21 cellular contexts compared by ENCODE assay signal in the genomic region with DNA sequence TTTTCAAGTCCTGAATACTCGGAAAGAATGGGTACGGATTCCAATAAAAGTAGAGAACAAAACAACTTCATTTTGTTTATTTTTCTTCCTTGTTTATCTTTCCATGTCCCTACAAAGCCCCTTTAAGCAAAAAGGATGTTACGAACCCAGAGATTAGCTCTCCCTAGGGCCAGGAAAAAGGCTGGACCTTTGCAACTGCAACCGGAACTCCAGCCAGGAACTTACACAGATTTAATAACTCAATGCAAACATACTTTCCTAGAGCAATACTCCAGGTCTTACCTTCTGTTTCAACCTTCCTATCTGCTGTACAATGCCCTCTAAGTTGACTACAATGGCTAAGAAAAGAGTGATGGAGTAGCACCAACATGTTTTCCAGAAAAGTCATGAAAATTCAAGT. TPM values are rescaled to one million over a fixed set of nuclear protein-coding genes. Genes with fewer than 3 reads are reported as not detected.
DNase-seq lines count a peak whose midpoint lies in the region; ATAC-seq, FAIRE-seq and TF ChIP-seq lines count a peak whose summit lies in the region.
"Had no signal": no experiment of that assay in that cellular context is flagged by ENCODE, and none has a peak within 500 bp of the region (broad histone marks: within the 10 kb centered on the region; RNA-seq: fewer than 3 reads in every experiment).

No MANE protein-coding gene starts in this region.

- dilution Hi-C loops in mammary epithelial cell (cut with HindIII; ENCODE audit: low sequenced_read_pairs) = no loop called here

- TF ChIP-seq RAD21 in H1 (IDR thresholded peaks at IDR 0.05 in 1 of 2, conservative IDR thresholded peaks at IDR 0.05 in 1 of 2; ENCODE audit: low read depth in 2 of 2, low read length in 2 of 2) = no peak

- H4K91ac ChIP-seq in H1 (replicated peaks; ENCODE audit: insufficient read length, low read length) = no peak overlapping the region

- no peak overlapping the region for H3K18ac ChIP-seq in H1 (ENCODE audit: extremely low read depth, low read length)

- 51 to 52% methylated on average over 4 of the region's 4 CpGs for WGBS in heart right ventricle, 2 donors
- 97% methylated on average over 4 of the region's 4 CpGs; no CpG with 5 or more reads in 1 of the 2 experiments for WGBS in H1 (ENCODE audit: extremely low coverage in 1 of 2, insufficient coverage in 1 of 2, insufficient read length in 1 of 2, insufficient replicate concordance in 2 of 2, low coverage in 1 of 2, low lambda C conversion rate in 2 of 2, missing lambda C conversion rate in 1 of 2), 2 experiments
- WGBS in right lobe of liver (ENCODE audit: insufficient coverage, low coverage, low lambda C conversion rate, missing lambda C conversion rate) = 15% methylated on average over 4 of the region's 4 CpGs
- 51 to 52% methylated on average over 4 of the region's 4 CpGs for WGBS in testis, 2 donors
- 100% methylated on average over 3 of the region's 4 CpGs for WGBS in mammary epithelial cell (ENCODE audit: low coverage, missing lambda C conversion rate)

- H2BK15ac ChIP-seq in H1 (ENCODE audit: low read length) = no peak overlapping the region

- no peak overlapping the region for H3K4ac ChIP-seq in H1 (replicated peaks; ENCODE audit: insufficient read length, low read depth, low read length)

- H3K9me3 ChIP-seq in heart right ventricle (peaks cover 0 to 9% (median 0%) of the 10 kb centered on the region in 11 donors), H1 (ENCODE audit: insufficient read depth in 2 of 2, low read depth in 1 of 2, low read length in 1 of 2) (0 out of 4 replicates have a peak, but pooled peaks cover 0 to 4% of the 10 kb centered on the region in 2 experiments), right lobe of liver (no peaks in the 10 kb centered on the region), testis (no peaks in the 10 kb centered on the region), mammary epithelial cell (replicated peaks; ENCODE audit: insufficient read depth, low read length) (peaks cover 2% of the 10 kb centered on the region), breast epithelium (no peaks in the 10 kb centered on the region)

- H3K23me2 ChIP-seq in H1 (ENCODE audit: low read depth, low read length) = no peaks in the 10 kb centered on the region

- TF ChIP-seq CTCF in heart right ventricle (IDR thresholded peaks at IDR 0.05) = no peak
- TF ChIP-seq CTCF in H1 (IDR thresholded peaks at IDR 0.05; ENCODE audit: control extremely low read depth in 1 of 3, insufficient read depth in 1 of 3, low read depth in 1 of 3, low read length in 3 of 3) = no peak
- no peak for TF ChIP-seq CTCF in right lobe of liver (IDR thresholded peaks at IDR 0.05)
- TF ChIP-seq CTCF in testis (IDR thresholded peaks at IDR 0.05) = no peak
- TF ChIP-seq CTCF in mammary epithelial cell (conservative IDR thresholded peaks at IDR 0.05 in 1 of 2, IDR thresholded peaks at IDR 0.05 in 1 of 2; ENCODE audit: extremely low read depth in 1 of 2, insufficient read depth in 1 of 2, low read depth in 1 of 2, low read length in 2 of 2) = no peak
- TF ChIP-seq CTCF in breast epithelium (IDR thresholded peaks at IDR 0.05) = no peak

- no peak overlapping the region for H2BK120ac ChIP-seq in H1 (replicated peaks; ENCODE audit: low read depth, low read length)

- H3K79me1 ChIP-seq in H1 (ENCODE audit: low read depth, low read length) = peaks cover 4% of the 10 kb centered on the region

- H3K4me2 ChIP-seq in H1 (ENCODE audit: insufficient read depth in 1 of 2, low read depth in 2 of 2, low read length in 2 of 2) (no peak overlapping the region), mammary epithelial cell (ENCODE audit: insufficient read depth, low read depth, low read length) (no peak overlapping the region)
- H3K4me2 ChIP-seq: GM23338 had no signal

- no peak overlapping the region for H3K14ac ChIP-seq in H1 (ENCODE audit: insufficient read length)

- H3K23ac ChIP-seq in H1 (ENCODE audit: insufficient read length) = no peak overlapping the region

- H3K27ac ChIP-seq in heart right ventricle (peak overlapping the region in 2 of 10 donors; percentile 18 to 39), H1 (ENCODE audit: low read depth, low read length) (no peak overlapping the region), right lobe of liver (peak overlapping the region; percentile 31 to 61 (median 52)), testis (no peak overlapping the region), mammary epithelial cell (ENCODE audit: insufficient read depth, low read depth, low read length) (no peak overlapping the region), breast epithelium (no peak overlapping the region)
- H3K27ac ChIP-seq: SJCRH30 had no signal

- no peak overlapping the region for H3K9ac ChIP-seq in H1 (replicated peaks in 1 of 4; ENCODE audit: extremely low read depth in 1 of 4, low read depth in 3 of 4, low read length in 3 of 4)
- H3K9ac ChIP-seq in mammary epithelial cell (ENCODE audit: insufficient read depth, low read length) = no peak overlapping the region

- H2BK12ac ChIP-seq in H1 (ENCODE audit: low read depth, low read length) = 0 out of 2 replicates have a peak overlapping the region, but pooled peaks have one; percentile 52

- H3K4me3 ChIP-seq in heart right ventricle (peak overlapping the region in 1 of 10 donors; percentile 3), H1 (ENCODE audit: extremely low read depth in 1 of 4, insufficient read depth in 2 of 4, low read depth in 3 of 4, low read length in 4 of 4) (no peak overlapping the region), right lobe of liver (no peak overlapping the region), testis (no peak overlapping the region), mammary epithelial cell (replicated peaks in 1 of 3; ENCODE audit: insufficient read depth in 1 of 3, low read depth in 2 of 3, low read length in 3 of 3) (no peak overlapping the region), breast epithelium (no peak overlapping the region)
- H3K4me3 ChIP-seq: GM23338, SJCRH30 had no signal

- H3K36me3 ChIP-seq in heart right ventricle = no peaks in the 10 kb centered on the region
- no peaks in the 10 kb centered on the region; a peak in 1 of 8 replicates for H3K36me3 ChIP-seq in H1 (ENCODE audit: control insufficient read depth in 2 of 4, insufficient read depth in 4 of 4, low read length in 3 of 4)
- no peaks in the 10 kb centered on the region for H3K36me3 ChIP-seq in right lobe of liver
- no peaks in the 10 kb centered on the region for H3K36me3 ChIP-seq in testis (ENCODE audit: low read depth, missing control alignments)
- H3K36me3 ChIP-seq in mammary epithelial cell (ENCODE audit: insufficient read depth, low read length) = no peaks in the 10 kb centered on the region
- no peaks in the 10 kb centered on the region for H3K36me3 ChIP-seq in breast epithelium
- H3K36me3 ChIP-seq: SJCRH30 had no signal

- H2BK5ac ChIP-seq in H1 (ENCODE audit: low read depth, low read length) = no peak overlapping the region

- TF ChIP-seq POLR2A in H1 (IDR thresholded peaks at IDR 0.05; ENCODE audit: control extremely low read depth in 1 of 2, low read depth in 2 of 2, low read length in 2 of 2) (no peak), right lobe of liver (IDR thresholded peaks at IDR 0.05) (no peak), testis (IDR thresholded peaks at IDR 0.05) (no peak), breast epithelium (IDR thresholded peaks at IDR 0.05) (no peak)

- ATAC-seq in left ventricle myocardium superior (peak; percentile 43), heart right ventricle (no peak), right lobe of liver (peak; percentile 38 to 53 (median 50))
- ATAC-seq: GM23338, Panc1 had no signal

- H2AFZ ChIP-seq in H1 (ENCODE audit: low read length) (no peak overlapping the region), mammary epithelial cell (ENCODE audit: low read depth, low read length) (no peak overlapping the region)
- H2AFZ ChIP-seq: GM23338 had no signal

- no TSS peak for BruUV-seq in mammary epithelial cell (replicated peaks; lab: Mats Ljungman, UMichigan)

- POLR2A ChIA-PET in H1 (lab: Charles Lee; ENCODE audit: partially characterized antibody) = no interaction called here

- peaks cover 3 to 6% of the 10 kb centered on the region in 2 experiments for H4K20me1 ChIP-seq in H1 (replicated peaks in 1 of 2; ENCODE audit: control insufficient read depth in 1 of 2, insufficient read depth in 2 of 2, low read length in 2 of 2)
- no peaks in the 10 kb centered on the region for H4K20me1 ChIP-seq in mammary epithelial cell (ENCODE audit: insufficient read depth, low read length)

- no peak overlapping the region for H2AK5ac ChIP-seq in H1 (ENCODE audit: low read depth, low read length)

- TF ChIP-seq EP300 in H1 (IDR thresholded peaks at IDR 0.05; ENCODE audit: borderline replicate concordance in 1 of 2, low read depth in 2 of 2, low read length in 2 of 2) = no peak

- no peak overlapping the region for H2BK20ac ChIP-seq in H1 (ENCODE audit: low read length)

- no peak overlapping the region for H4K5ac ChIP-seq in H1 (ENCODE audit: insufficient read length, low read depth, low read length)

- no peak overlapping the region for H4K8ac ChIP-seq in H1 (ENCODE audit: extremely low read depth, insufficient read depth, low read length)

- CTCF ChIA-PET in H1 (lab: Charles Lee; ENCODE audit: partially characterized antibody) (interaction anchor here (0.9 kb wide), 1 partner anchor 53 kb away, joined by 3 read pairs; no protein-coding TSS in a partner anchor), mammary epithelial cell (lab: Charles Lee; ENCODE audit: low non-redundant PET) (no interaction called here)

- H3K27me3 ChIP-seq in heart right ventricle (no peaks in the 10 kb centered on the region), H1 (replicated peaks in 1 of 4; ENCODE audit: control insufficient read depth in 3 of 4, extremely low read depth in 1 of 4, insufficient read depth in 3 of 4, low read length in 3 of 4) (no peaks in the 10 kb centered on the region), right lobe of liver (no peaks in the 10 kb centered on the region), testis (no peaks in the 10 kb centered on the region), mammary epithelial cell (ENCODE audit: insufficient read depth, low read length) (no peaks in the 10 kb centered on the region), breast epithelium (no peaks in the 10 kb centered on the region)
- H3K27me3 ChIP-seq: SJCRH30 had no signal

- in situ Hi-C loops in mammary epithelial cell (cut with MboI; ENCODE audit: low sequenced_read_pairs in 2 of 2) = no loop called here

- H3K4me1 ChIP-seq in heart right ventricle (peaks cover 0 to 42% (median 15%) of the 10 kb centered on the region in 9 donors), H1 (replicated peaks in 1 of 4; ENCODE audit: control insufficient read depth in 3 of 4, insufficient read depth in 4 of 4, low read length in 3 of 4) (peaks cover 13 to 22% (median 17%) of the 10 kb centered on the region in 4 experiments; a peak in 6 of 7 replicates), right lobe of liver (peaks cover 0 to 42% (median 16%) of the 10 kb centered on the region in 4 donors), testis (peaks cover 9% of the 10 kb centered on the region), mammary epithelial cell (ENCODE audit: insufficient read depth, low read length) (peaks cover 8% of the 10 kb centered on the region), breast epithelium (no peaks in the 10 kb centered on the region)
- H3K4me1 ChIP-seq: SJCRH30 had no signal

- DNase-seq in left ventricle myocardium superior = no peak
- no peak for DNase-seq in heart right ventricle
- DNase-seq in H1 (ENCODE audit: low read depth in 1 of 2, low spot score in 2 of 2) = no peak
- no peak for DNase-seq in right lobe of liver
- DNase-seq in testis = no peak
- no peak for DNase-seq in mammary epithelial cell
- DNase-seq in breast epithelium (ENCODE audit: low spot score in 2 of 2) = no peak
- no peak for DNase-seq in NCI-H2171 (lab: John Stamatoyannopoulos, UW)
- DNase-seq: DMS53, GDM1, NCI-H1092 treated with DMSO at 0.1 percent for 48 hours, NCI-H1436 treated with DMSO at 0.1 percent for 48 hours, NCI-H2029, NCI-H226, NCI-H510A treated with DMSO at 0.1 percent for 48 hours, NCI-H748 treated with DMSO at 0.1 percent for 48 hours, SJCRH30 had no signal

- intact Hi-C loops in left ventricle myocardium superior (cut with micrococcal nuclease) = no loop called here
- intact Hi-C loops in heart right ventricle (cut with DNase I) = loop anchor here in 3 of 10 donors (10.0 kb wide), 2 partner anchors 58 to 178 kb away; no protein-coding TSS in a partner anchor
- intact Hi-C loops in right lobe of liver (cut with DNase I) = no loop called here
- intact Hi-C loops in testis (cut with DNase I; ENCODE audit: low total_unique reads) = no loop called here
- intact Hi-C loops in mammary epithelial cell (cut with micrococcal nuclease) = no loop called here
- intact Hi-C loops in breast epithelium (cut with DNase I; ENCODE audit: low total_unique reads) = no loop called here

- peaks cover 5 to 72% of the 10 kb centered on the region in 2 experiments; a peak in 2 of 4 replicates for H3K79me2 ChIP-seq in H1 (ENCODE audit: control insufficient read depth in 1 of 2, insufficient read depth in 2 of 2, low read length in 2 of 2)
- peaks cover 49% of the 10 kb centered on the region for H3K79me2 ChIP-seq in mammary epithelial cell (ENCODE audit: insufficient read depth, low read length)

- no peak for FAIRE-seq in H1 (lab: Jason Lieb, UNC)
- FAIRE-seq: D721Med, GM18507 had no signal

- H3K56ac ChIP-seq in H1 (replicated peaks; ENCODE audit: insufficient read length, low read depth, low read length) = no peak overlapping the region

RNA-seq across cellular contexts. Expression of gene DENND1A, which starts 7.0 kb away (rescaled TPM):
- total RNA-seq in left ventricle myocardium superior = 12.9 TPM
- 10 to 100 TPM; 11.2 to 19.6 (median 12.6) TPM for total RNA-seq in heart right ventricle
- 10 to 100 TPM in 1 of 2 donors, 1 to 10 TPM in 1; 7.3 to 10.5 TPM for polyA plus RNA-seq in heart right ventricle
- 26.2 and 26.4 TPM in 2 replicates for total RNA-seq in H1 (2021; fragmentation: NEBNext Ultra II Directional; extraction: Animal tissue kit (Norgen Biotek cat#: 25700))
- 24.1 and 33.9 TPM in 2 replicates for polyA plus RNA-seq in H1 (2011; rRNA removed)
- 18.7 TPM for polyA plus RNA-seq in H1 (2011; cell fraction: cytosol; rRNA removed)
- 61.5 TPM for polyA plus RNA-seq in H1 (2011; cell fraction: nucleus; rRNA removed)
- polyA plus RNA-seq in H1 (2012, experiment 1 of 2) = 21.8 to 25.4 TPM (median 24.1 TPM) in 4 replicates
- 18.2 TPM for polyA plus RNA-seq in H1 (2012, experiment 2 of 2)
- 16.0 TPM for polyA plus RNA-seq in H1 (2013, experiment 1 of 2)
- polyA plus RNA-seq in H1 (2013, experiment 2 of 2) = 16.8 TPM
- polyA minus RNA-seq in H1 (2011; rRNA and poly(A)+ RNA removed) = 74.1 and 91.8 TPM in 2 replicates
- 30.5 TPM for polyA minus RNA-seq in H1 (2011; cell fraction: cytosol; rRNA and poly(A)+ RNA removed)
- 81.2 TPM for polyA minus RNA-seq in H1 (2011; cell fraction: nucleus; rRNA and poly(A)+ RNA removed)
- 10 to 100 TPM; 13.9 to 22.6 (median 16.3) TPM for total RNA-seq in right lobe of liver
- total RNA-seq in testis = 10 to 100 TPM; 44.9 to 47.4 TPM
- polyA plus RNA-seq in testis (ENCODE audit: insufficient read depth, low read depth, low replicate concordance) = 20.3 TPM
- 10 to 100 TPM; 18.5 to 31.6 TPM for total RNA-seq in mammary epithelial cell
- polyA plus RNA-seq in mammary epithelial cell = 32.1 TPM
- 73.5 TPM for polyA minus RNA-seq in mammary epithelial cell
- 10 to 100 TPM; 18.4 to 21.3 (median 20.1) TPM for total RNA-seq in breast epithelium

Comparison
In these comparisons a context has a peak if more than half of its experiments do, and no peak if none do; other contexts are left out.
1. ATAC-seq: peak in left ventricle myocardium superior (single experiment) and right lobe of liver (4 of 4); none in heart right ventricle (0 of 8).
2. H3K27ac ChIP-seq: peak in right lobe of liver (3 of 3); none in H1 (single experiment), testis (0 of 2), mammary epithelial cell (single experiment) and breast epithelium (0 of 2).